8 cellular contexts compared by ENCODE assay signal in genomic region chr5:73448451-73449136, GRCh38. TPM values are rescaled to one million over a fixed set of nuclear protein-coding genes. Genes with fewer than 3 reads are reported as not detected.
DNase-seq lines count a peak whose midpoint lies in the region; ATAC-seq and TF ChIP-seq lines count a peak whose summit lies in the region.

Gene FOXD1, minus strand, starts transcription at chr5:73448777. Its CDS starts 415 bp downstream, at chr5:73448362.

- peaks cover 57% of the 10 kb centered on the region for H3K27me3 ChIP-seq in DOHH2 (ENCODE audit: control insufficient read depth, low read length)
- H3K27me3 ChIP-seq in vagina: peaks cover 29% of the 10 kb centered on the region

- H3K27ac Mint-ChIP-seq in activated CD8-positive, alpha-beta memory T cell treated with anti-CD3 and anti-CD28 coated beads, Interleukin-2, amount 10 ng/mL, durations not matched to agents 7 days and 5 days: peak within 1 kb of the TSS; percentile 69
- H3K27ac Mint-ChIP-seq in naive B cell: peak within 1 kb of the TSS; percentile 64 to 96 (median 90)

- H3K4me1 ChIP-seq in DOHH2 (ENCODE audit: control insufficient read depth, low read length): peaks cover 10% of the 10 kb centered on the region
- peaks cover 19% of the 10 kb centered on the region for H3K4me1 ChIP-seq in vagina

- H3K36me3 Mint-ChIP-seq in activated CD8-positive, alpha-beta memory T cell treated with anti-CD3 and anti-CD28 coated beads, Interleukin-2, amount 10 ng/mL, durations not matched to agents 7 days and 5 days: peaks cover 2% of the 10 kb centered on the region
- H3K36me3 Mint-ChIP-seq in naive B cell: peaks cover 7 to 8% of the 10 kb centered on the region in 2 donors

- no peaks in the 10 kb centered on the region for H4K20me1 ChIP-seq in DOHH2 (ENCODE audit: control insufficient read depth, insufficient read depth, low read depth, low read length)

- peaks cover 83% of the 10 kb centered on the region for H3K27me3 Mint-ChIP-seq in activated CD8-positive, alpha-beta memory T cell treated with anti-CD3 and anti-CD28 coated beads, Interleukin-2, amount 10 ng/mL, durations not matched to agents 7 days and 5 days
- peaks cover 47 to 71% (median 58%) of the 10 kb centered on the region in 3 donors for H3K27me3 Mint-ChIP-seq in naive B cell

- ATAC-seq in HG02759 (IDR thresholded peaks at IDR 0.05; ENCODE audit: unreplicated experiment): peak; percentile 51
- ATAC-seq in activated CD8-positive, alpha-beta memory T cell treated with anti-CD3 and anti-CD28 coated beads, Interleukin-2, amount 10 ng/mL, durations not matched to agents 7 days and 5 days: peak; percentile 71
- ATAC-seq in naive B cell (ENCODE audit: low read depth in 2 of 2): peak; percentile 40 to 51
- ATAC-seq in HG03039 (IDR thresholded peaks at IDR 0.05; ENCODE audit: unreplicated experiment): no peak

- H3K9me3 ChIP-seq in DOHH2 (ENCODE audit: control insufficient read depth, insufficient read depth, low read length) (no peaks in the 10 kb centered on the region), vagina (no peaks in the 10 kb centered on the region)

- H3K79me2 ChIP-seq in DOHH2 (ENCODE audit: control insufficient read depth, low read length): no peaks in the 10 kb centered on the region

- H3K9me3 Mint-ChIP-seq in activated CD8-positive, alpha-beta memory T cell treated with anti-CD3 and anti-CD28 coated beads, Interleukin-2, amount 10 ng/mL, durations not matched to agents 7 days and 5 days (ENCODE audit: low read depth): no peaks in the 10 kb centered on the region
- peaks cover 0 to 47% (median 23%) of the 10 kb centered on the region in 7 donors for H3K9me3 Mint-ChIP-seq in naive B cell

- H3K27ac ChIP-seq in DOHH2 (ENCODE audit: low read depth, low read length) (no peak within 1 kb of the TSS), vagina (no peak within 1 kb of the TSS)

- DNase-seq in NCI-H226: peak; percentile 96
- DNase-seq in activated CD8-positive, alpha-beta memory T cell treated with anti-CD3 and anti-CD28 coated beads, Interleukin-2, amount 10 ng/mL, durations not matched to agents 7 days and 5 days: peak; percentile 67
- peak; percentile 93 for DNase-seq in fibroblast of gingiva (ENCODE audit: low read depth)
- DNase-seq in naive B cell: peak; percentile 40
- DNase-seq in vagina (ENCODE audit: extremely low spot score in 2 of 2): no peak

- no peaks in the 10 kb centered on the region for H3K9me2 ChIP-seq in DOHH2 (replicated peaks; ENCODE audit: control insufficient read depth, low read length)

- intact Hi-C loops in vagina (cut with DNase I): loop anchor here (5.0 kb wide), 1 partner anchor 146 kb away; no protein-coding TSS in a partner anchor

- peak within 1 kb of the TSS; percentile 70 for H3K4me2 ChIP-seq in DOHH2 (ENCODE audit: low read length)

- TF ChIP-seq CTCF in DOHH2 (IDR thresholded peaks at IDR 0.05; ENCODE audit: low read depth, low read length, poor library complexity, severe bottlenecking) (no peak), vagina (IDR thresholded peaks at IDR 0.05) (no peak)

- H3K4me3 ChIP-seq in DOHH2 (ENCODE audit: low read length) (peak within 1 kb of the TSS; percentile 68), vagina (peak within 1 kb of the TSS; percentile 34 to 55)

- peaks cover 18% of the 10 kb centered on the region for H3K4me1 Mint-ChIP-seq in activated CD8-positive, alpha-beta memory T cell treated with anti-CD3 and anti-CD28 coated beads, Interleukin-2, amount 10 ng/mL, durations not matched to agents 7 days and 5 days
- H3K4me1 Mint-ChIP-seq in naive B cell: peaks cover 11 to 19% (median 17%) of the 10 kb centered on the region in 3 donors

- TF ChIP-seq POLR2A in vagina (IDR thresholded peaks at IDR 0.05): peak in 1 of 2 donors; percentile 35

- CTCF ChIA-PET in activated CD8-positive, alpha-beta memory T cell treated with anti-CD3 and anti-CD28 coated beads, Interleukin-2, amount 10 ng/mL, durations not matched to agents 7 days and 5 days (lab: Charles Lee): interaction anchor here (0.9 to 1.6 kb wide), 6 partner anchors 14 to 247 kb away, joined by 3 to 5 read pairs (median 3); partner anchors contain the start of gene BTF3

- peak within 1 kb of the TSS; percentile 73 for H3K4me3 Mint-ChIP-seq in activated CD8-positive, alpha-beta memory T cell treated with anti-CD3 and anti-CD28 coated beads, Interleukin-2, amount 10 ng/mL, durations not matched to agents 7 days and 5 days
- peak within 1 kb of the TSS; percentile 86 to 93 (median 90) for H3K4me3 Mint-ChIP-seq in naive B cell

- no peaks in the 10 kb centered on the region for H3K36me3 ChIP-seq in DOHH2 (ENCODE audit: control insufficient read depth, low read length)
- H3K36me3 ChIP-seq in vagina: no peaks in the 10 kb centered on the region

- H3F3A ChIP-seq in DOHH2 (ENCODE audit: control insufficient read depth, insufficient read depth): no peaks in the 10 kb centered on the region

RNA-seq across cellular contexts. Expression of gene FOXD1, which starts in this region (rescaled TPM):
- under 1 TPM; 0.23 to 0.59 TPM for total RNA-seq in activated CD8-positive, alpha-beta memory T cell treated with anti-CD3 and anti-CD28 coated beads, Interleukin-2, amount 10 ng/mL, durations not matched to agents 7 days and 5 days
- polyA plus RNA-seq in naive B cell (ENCODE audit: low read depth in 6 of 6): not detected
- not detected for total RNA-seq in vagina

Comparison
In these comparisons a context has a peak if more than half of its experiments do, and no peak if none do; other contexts are left out.
1. Peak in DNase-seq and ATAC-seq in activated CD8-positive, alpha-beta memory T cell treated with anti-CD3 and anti-CD28 coated beads, Interleukin-2, amount 10 ng/mL, durations not matched to agents 7 days and 5 days; RNA of the gene not detected or under 1 TPM.
2. Peak in DNase-seq and ATAC-seq in naive B cell; RNA of the gene not detected or under 1 TPM.
3. DNase-seq: peak in NCI-H226 (single experiment) and fibroblast of gingiva (single experiment); none in vagina (0 of 2).